ENCODE assay signal across 1 cellular context in the genomic region with DNA sequence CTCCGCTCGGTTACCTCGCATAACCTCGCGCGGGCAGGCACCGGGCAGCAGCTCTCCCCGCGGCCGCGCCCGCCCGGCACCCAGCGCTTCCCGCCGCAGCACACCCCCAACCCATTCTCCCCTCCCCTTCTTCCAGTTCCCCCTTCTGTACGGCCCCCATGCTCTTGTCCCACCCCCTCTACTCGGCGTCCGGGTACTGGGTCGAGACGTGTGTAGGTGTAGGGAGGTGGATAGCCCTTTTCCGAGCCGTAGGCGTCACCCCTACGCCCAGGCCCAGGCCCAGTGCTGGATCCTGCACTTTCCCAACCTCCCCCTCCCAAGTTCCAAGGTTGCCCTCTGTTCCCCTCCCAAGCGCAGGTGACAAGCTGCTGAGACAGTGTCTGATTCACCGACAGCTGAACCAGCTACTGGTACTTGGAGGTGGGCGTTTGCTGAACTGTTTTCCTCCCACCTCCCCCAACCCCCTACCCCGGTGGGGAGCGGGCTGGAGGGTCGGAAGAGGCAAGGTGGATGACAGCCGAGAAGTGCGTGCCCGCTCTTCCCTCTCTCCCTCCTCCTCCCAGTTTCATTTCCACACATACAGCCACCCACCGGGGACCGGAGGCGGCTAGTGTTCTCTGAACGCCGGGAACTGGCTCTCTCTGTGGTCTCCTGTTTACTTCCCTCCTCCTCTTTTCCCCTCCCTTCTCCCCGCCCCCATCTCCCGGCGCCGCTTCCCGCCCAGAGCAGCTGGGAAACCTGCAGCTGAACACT.
TF ChIP-seq lines count a peak whose summit lies in the region.

No MANE protein-coding gene starts in this region.

TF ChIP-seq in HepG2, 621 proteins besides CTCF, POLR2A, EP300 and RAD21 (continued from another document and continues in another):
- TF ChIP-seq, protein P1, sequence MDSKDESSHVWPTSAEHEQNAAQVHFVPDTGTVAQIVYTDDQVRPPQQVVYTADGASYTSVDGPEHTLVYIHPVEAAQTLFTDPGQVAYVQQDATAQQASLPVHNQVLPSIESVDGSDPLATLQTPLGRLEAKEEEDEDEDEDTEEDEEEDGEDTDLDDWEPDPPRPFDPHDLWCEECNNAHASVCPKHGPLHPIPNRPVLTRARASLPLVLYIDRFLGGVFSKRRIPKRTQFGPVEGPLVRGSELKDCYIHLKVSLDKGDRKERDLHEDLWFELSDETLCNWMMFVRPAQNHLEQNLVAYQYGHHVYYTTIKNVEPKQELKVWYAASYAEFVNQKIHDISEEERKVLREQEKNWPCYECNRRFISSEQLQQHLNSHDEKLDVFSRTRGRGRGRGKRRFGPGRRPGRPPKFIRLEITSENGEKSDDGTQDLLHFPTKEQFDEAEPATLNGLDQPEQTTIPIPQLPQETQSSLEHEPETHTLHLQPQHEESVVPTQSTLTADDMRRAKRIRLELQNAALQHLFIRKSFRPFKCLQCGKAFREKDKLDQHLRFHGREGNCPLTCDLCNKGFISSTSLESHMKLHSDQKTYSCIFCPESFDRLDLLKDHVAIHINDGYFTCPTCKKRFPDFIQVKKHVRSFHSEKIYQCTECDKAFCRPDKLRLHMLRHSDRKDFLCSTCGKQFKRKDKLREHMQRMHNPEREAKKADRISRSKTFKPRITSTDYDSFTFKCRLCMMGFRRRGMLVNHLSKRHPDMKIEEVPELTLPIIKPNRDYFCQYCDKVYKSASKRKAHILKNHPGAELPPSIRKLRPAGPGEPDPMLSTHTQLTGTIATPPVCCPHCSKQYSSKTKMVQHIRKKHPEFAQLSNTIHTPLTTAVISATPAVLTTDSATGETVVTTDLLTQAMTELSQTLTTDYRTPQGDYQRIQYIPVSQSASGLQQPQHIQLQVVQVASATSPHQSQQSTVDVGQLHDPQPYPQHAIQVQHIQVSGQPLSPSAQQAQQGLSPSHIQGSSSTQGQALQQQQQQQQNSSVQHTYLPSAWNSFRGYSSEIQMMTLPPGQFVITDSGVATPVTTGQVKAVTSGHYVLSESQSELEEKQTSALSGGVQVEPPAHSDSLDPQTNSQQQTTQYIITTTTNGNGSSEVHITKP (CRISPR knock-in tag; IDR thresholded peaks at IDR 0.05; ENCODE audit: low read depth), result 0 out of 2 replicates have a peak, but pooled peaks have one; percentile 26
- TF ChIP-seq DNMT1 (CRISPR knock-in tag; IDR thresholded peaks at IDR 0.05) (no peak), SSRP1 (CRISPR knock-in tag; IDR thresholded peaks at IDR 0.05) (peak; percentile 58; the same call in 1 of the 2 replicates), TRIM24 (CRISPR knock-in tag; IDR thresholded peaks at IDR 0.05) (0 out of 2 replicates have a peak, but pooled peaks have one; percentile 24), SOX5 (CRISPR knock-in tag; IDR thresholded peaks at IDR 0.05; ENCODE audit: borderline replicate concordance) (peak; percentile 74; the same call in 1 of the 2 replicates), NR2F1 (CRISPR knock-in tag; IDR thresholded peaks at IDR 0.05) (0 out of 4 replicates have a peak, but pooled peaks of 1 of the 2 experiments have one; percentile 10), TAF1 (CRISPR knock-in tag; IDR thresholded peaks at IDR 0.05) (peak; percentile 67), KDM5B (CRISPR knock-in tag; IDR thresholded peaks at IDR 0.05; ENCODE audit: borderline replicate concordance) (0 out of 2 replicates have a peak, but pooled peaks have one; percentile 18), IKZF4 (CRISPR knock-in tag; IDR thresholded peaks at IDR 0.05; ENCODE audit: borderline replicate concordance, low read depth, not compliant biosample characterization) (no peak), ATF7-NPFF (CRISPR knock-in tag; IDR thresholded peaks at IDR 0.05; ENCODE audit: low read depth) (no peak), HES4 (CRISPR knock-in tag; IDR thresholded peaks at IDR 0.05; ENCODE audit: borderline replicate concordance) (0 out of 2 replicates have a peak, but pooled peaks have one; percentile 16), HNRNPH1 (optimal IDR thresholded peaks at IDR 0.05; ENCODE audit: low read depth, low read length) (peak; percentile 27), PRPF4 (IDR thresholded peaks at IDR 0.05; ENCODE audit: low read depth, low read length, poor library complexity, severe bottlenecking) (peak; percentile 59), ZNF333 (CRISPR knock-in tag; IDR thresholded peaks at IDR 0.05; ENCODE audit: borderline replicate concordance) (0 out of 2 replicates have a peak, but pooled peaks have one; percentile 75), POLR2G (IDR thresholded peaks at IDR 0.05; ENCODE audit: low read depth, low read length) (peak; percentile 88), MAZ (IDR thresholded peaks at IDR 0.05; ENCODE audit: borderline replicate concordance, low read depth, low read length) (peak; percentile 95), MAZ (CRISPR knock-in tag; IDR thresholded peaks at IDR 0.05; ENCODE audit: low read depth) (peak; percentile 20; the same call in 1 of the 2 replicates), ZNF292 (CRISPR knock-in tag; IDR thresholded peaks at IDR 0.05; ENCODE audit: borderline replicate concordance, low read depth) (peak; percentile 14; the same call in 1 of the 2 replicates), ETV5 (CRISPR knock-in tag; IDR thresholded peaks at IDR 0.05; ENCODE audit: borderline replicate concordance) (peak; percentile 76; the same call in 1 of the 2 replicates), IRF9 (CRISPR knock-in tag; IDR thresholded peaks at IDR 0.05; ENCODE audit: borderline replicate concordance) (peak; percentile 75; the same call in 1 of the 2 replicates), ZNF3 (CRISPR knock-in tag; IDR thresholded peaks at IDR 0.05) (no peak), ZNF549 (CRISPR knock-in tag; IDR thresholded peaks at IDR 0.05) (no peak), GFI1 (CRISPR knock-in tag; IDR thresholded peaks at IDR 0.05; ENCODE audit: borderline replicate concordance) (peak; percentile 42), SALL2 (CRISPR knock-in tag; IDR thresholded peaks at IDR 0.05) (0 out of 2 replicates have a peak, but pooled peaks have one; percentile 28), SKIL (CRISPR knock-in tag; IDR thresholded peaks at IDR 0.05; ENCODE audit: borderline replicate concordance) (peak; percentile 75; the same call in 1 of the 2 replicates)
- TF ChIP-seq, protein P2, sequence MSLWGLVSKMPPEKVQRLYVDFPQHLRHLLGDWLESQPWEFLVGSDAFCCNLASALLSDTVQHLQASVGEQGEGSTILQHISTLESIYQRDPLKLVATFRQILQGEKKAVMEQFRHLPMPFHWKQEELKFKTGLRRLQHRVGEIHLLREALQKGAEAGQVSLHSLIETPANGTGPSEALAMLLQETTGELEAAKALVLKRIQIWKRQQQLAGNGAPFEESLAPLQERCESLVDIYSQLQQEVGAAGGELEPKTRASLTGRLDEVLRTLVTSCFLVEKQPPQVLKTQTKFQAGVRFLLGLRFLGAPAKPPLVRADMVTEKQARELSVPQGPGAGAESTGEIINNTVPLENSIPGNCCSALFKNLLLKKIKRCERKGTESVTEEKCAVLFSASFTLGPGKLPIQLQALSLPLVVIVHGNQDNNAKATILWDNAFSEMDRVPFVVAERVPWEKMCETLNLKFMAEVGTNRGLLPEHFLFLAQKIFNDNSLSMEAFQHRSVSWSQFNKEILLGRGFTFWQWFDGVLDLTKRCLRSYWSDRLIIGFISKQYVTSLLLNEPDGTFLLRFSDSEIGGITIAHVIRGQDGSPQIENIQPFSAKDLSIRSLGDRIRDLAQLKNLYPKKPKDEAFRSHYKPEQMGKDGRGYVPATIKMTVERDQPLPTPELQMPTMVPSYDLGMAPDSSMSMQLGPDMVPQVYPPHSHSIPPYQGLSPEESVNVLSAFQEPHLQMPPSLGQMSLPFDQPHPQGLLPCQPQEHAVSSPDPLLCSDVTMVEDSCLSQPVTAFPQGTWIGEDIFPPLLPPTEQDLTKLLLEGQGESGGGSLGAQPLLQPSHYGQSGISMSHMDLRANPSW (CRISPR knock-in tag; IDR thresholded peaks at IDR 0.05; ENCODE audit: borderline replicate concordance), result no peak
- TF ChIP-seq, protein P3, sequence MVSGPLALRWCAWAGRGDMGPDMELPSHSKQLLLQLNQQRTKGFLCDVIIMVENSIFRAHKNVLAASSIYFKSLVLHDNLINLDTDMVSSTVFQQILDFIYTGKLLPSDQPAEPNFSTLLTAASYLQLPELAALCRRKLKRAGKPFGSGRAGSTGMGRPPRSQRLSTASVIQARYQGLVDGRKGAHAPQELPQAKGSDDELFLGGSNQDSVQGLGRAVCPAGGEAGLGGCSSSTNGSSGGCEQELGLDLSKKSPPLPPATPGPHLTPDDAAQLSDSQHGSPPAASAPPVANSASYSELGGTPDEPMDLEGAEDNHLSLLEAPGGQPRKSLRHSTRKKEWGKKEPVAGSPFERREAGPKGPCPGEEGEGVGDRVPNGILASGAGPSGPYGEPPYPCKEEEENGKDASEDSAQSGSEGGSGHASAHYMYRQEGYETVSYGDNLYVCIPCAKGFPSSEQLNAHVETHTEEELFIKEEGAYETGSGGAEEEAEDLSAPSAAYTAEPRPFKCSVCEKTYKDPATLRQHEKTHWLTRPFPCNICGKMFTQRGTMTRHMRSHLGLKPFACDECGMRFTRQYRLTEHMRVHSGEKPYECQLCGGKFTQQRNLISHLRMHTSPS (CRISPR knock-in tag; IDR thresholded peaks at IDR 0.05; ENCODE audit: low read depth), result 0 out of 2 replicates have a peak, but pooled peaks have one; percentile 25
- TF ChIP-seq, protein P4, sequence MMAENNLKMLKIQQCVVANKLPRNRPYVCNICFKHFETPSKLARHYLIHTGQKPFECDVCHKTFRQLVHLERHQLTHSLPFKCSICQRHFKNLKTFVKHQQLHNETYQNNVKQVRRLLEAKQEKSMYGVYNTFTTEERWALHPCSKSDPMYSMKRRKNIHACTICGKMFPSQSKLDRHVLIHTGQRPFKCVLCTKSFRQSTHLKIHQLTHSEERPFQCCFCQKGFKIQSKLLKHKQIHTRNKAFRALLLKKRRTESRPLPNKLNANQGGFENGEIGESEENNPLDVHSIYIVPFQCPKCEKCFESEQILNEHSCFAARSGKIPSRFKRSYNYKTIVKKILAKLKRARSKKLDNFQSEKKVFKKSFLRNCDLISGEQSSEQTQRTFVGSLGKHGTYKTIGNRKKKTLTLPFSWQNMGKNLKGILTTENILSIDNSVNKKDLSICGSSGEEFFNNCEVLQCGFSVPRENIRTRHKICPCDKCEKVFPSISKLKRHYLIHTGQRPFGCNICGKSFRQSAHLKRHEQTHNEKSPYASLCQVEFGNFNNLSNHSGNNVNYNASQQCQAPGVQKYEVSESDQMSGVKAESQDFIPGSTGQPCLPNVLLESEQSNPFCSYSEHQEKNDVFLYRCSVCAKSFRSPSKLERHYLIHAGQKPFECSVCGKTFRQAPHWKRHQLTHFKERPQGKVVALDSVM (CRISPR knock-in tag; IDR thresholded peaks at IDR 0.05), result no peak
- TF ChIP-seq, protein P5, sequence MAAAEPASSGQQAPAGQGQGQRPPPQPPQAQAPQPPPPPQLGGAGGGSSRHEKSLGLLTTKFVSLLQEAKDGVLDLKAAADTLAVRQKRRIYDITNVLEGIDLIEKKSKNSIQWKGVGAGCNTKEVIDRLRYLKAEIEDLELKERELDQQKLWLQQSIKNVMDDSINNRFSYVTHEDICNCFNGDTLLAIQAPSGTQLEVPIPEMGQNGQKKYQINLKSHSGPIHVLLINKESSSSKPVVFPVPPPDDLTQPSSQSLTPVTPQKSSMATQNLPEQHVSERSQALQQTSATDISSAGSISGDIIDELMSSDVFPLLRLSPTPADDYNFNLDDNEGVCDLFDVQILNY (CRISPR knock-in tag; conservative IDR thresholded peaks at IDR 0.05), result 0 out of 2 replicates have a peak, but pooled peaks have one; percentile 49
